8 cellular contexts compared by ENCODE assay signal in genomic region chr17:75182569-75183436, GRCh38. TPM values are rescaled to one million over a fixed set of nuclear protein-coding genes. Genes with fewer than 3 reads are reported as not detected.
DNase-seq lines count a peak whose midpoint lies in the region; ATAC-seq and TF ChIP-seq lines count a peak whose summit lies in the region.

Gene SUMO2, minus strand, starts transcription at chr17:75182959. Its CDS starts 125 bp downstream, at chr17:75182834.

- TF ChIP-seq CTCF in PC-3 (conservative IDR thresholded peaks at IDR 0.05; ENCODE audit: low read depth, low read length) = no peak

- peak within 1 kb of the TSS; percentile 95 for H3K4me3 Mint-ChIP-seq in activated T-cell treated with anti-CD3 and anti-CD28 coated beads, Interleukin-2, amount 50 U/mL, for 24 hours

- no peaks in the 10 kb centered on the region for H3K9me2 ChIP-seq in PC-3 (replicated peaks; ENCODE audit: low read length)

- no peaks in the 10 kb centered on the region for H3K9me3 Mint-ChIP-seq in activated T-cell treated with anti-CD3 and anti-CD28 coated beads, Interleukin-2, amount 50 U/mL, for 24 hours

- H3K9ac ChIP-seq in PC-3 (ENCODE audit: low read length) (peak within 1 kb of the TSS; percentile 96), muscle layer of colon (ENCODE audit: low read length) (peak within 1 kb of the TSS; percentile 63)

- H3K4me3 ChIP-seq in Jurkat, Clone E6-1 (ENCODE audit: low read length) = peak within 1 kb of the TSS; percentile 75
- H3K4me3 ChIP-seq in PC-3 (ENCODE audit: low read length) (peak within 1 kb of the TSS; percentile 97), esophagus (ENCODE audit: low read depth in 1 of 2, low read length in 2 of 2) (peak within 1 kb of the TSS; percentile 93 to 97), muscle layer of colon (ENCODE audit: low read depth in 1 of 2, low read length in 2 of 2) (peak within 1 kb of the TSS; percentile 76 to 98)

- H3K4me1 Mint-ChIP-seq in activated T-cell treated with anti-CD3 and anti-CD28 coated beads, Interleukin-2, amount 50 U/mL, for 24 hours (ENCODE audit: low read depth) = peaks cover 41% of the 10 kb centered on the region

- peak within 1 kb of the TSS; percentile 83 for H3K4me2 ChIP-seq in PC-3 (ENCODE audit: low read length)

- H2AFZ ChIP-seq in PC-3 (ENCODE audit: low read length) = peak within 1 kb of the TSS; percentile 69

- peaks cover 57% of the 10 kb centered on the region for H3K79me2 ChIP-seq in PC-3 (ENCODE audit: low read length)

- POLR2A ChIA-PET in PC-3 (lab: Charles Lee; ENCODE audit: unreplicated experiment) = interaction anchor here (0.6 kb wide), 2 partner anchors 38 to 135 kb away, joined by 4 to 12 read pairs; no protein-coding TSS in a partner anchor

- CTCF ChIA-PET in PC-3 (lab: Charles Lee) = interaction anchor here (0.5 to 1.0 kb wide), 2 partner anchors 19 kb away, joined by 3 to 5 read pairs; no protein-coding TSS in a partner anchor

- no TSS peak for BruUV-seq in PC-3 (replicated peaks; lab: Mats Ljungman, UMichigan)

- H3K27ac ChIP-seq in PC-3 (ENCODE audit: low read length) (peak within 1 kb of the TSS; percentile 83), esophagus (ENCODE audit: low read depth in 2 of 2, low read length in 1 of 2) (peak within 1 kb of the TSS; percentile 94 to 99), muscle layer of colon (ENCODE audit: low read depth, low read length) (peak within 1 kb of the TSS; percentile 95)

- peak; percentile 99 for DNase-seq in DMS53 (lab: John Stamatoyannopoulos, UW)
- DNase-seq in Jurkat, Clone E6-1 (ENCODE audit: low read depth, low spot score) = peak; percentile 95
- DNase-seq in PC-3 = peak; percentile 99
- peak; percentile 98 for DNase-seq in activated T-cell treated with anti-CD3 and anti-CD28 coated beads, Interleukin-2, amount 50 U/mL, for 24 hours
- DNase-seq in stimulated activated CD8-positive, alpha-beta memory T cell treated with anti-CD3 and anti-CD28 coated beads, Interleukin-7, amount 100 ng/mL, for 1 hour (ENCODE audit: low read depth in 2 of 2) = peak; percentile 92 to 94

- H3K27me3 ChIP-seq in PC-3 (ENCODE audit: low read length) (no peaks in the 10 kb centered on the region), esophagus (ENCODE audit: control insufficient read depth in 1 of 2, insufficient read depth in 2 of 2, low read length in 2 of 2) (no peaks in the 10 kb centered on the region), muscle layer of colon (ENCODE audit: control insufficient read depth in 1 of 2, insufficient read depth in 2 of 2, low read length in 2 of 2) (no peaks in the 10 kb centered on the region)

- WGBS in esophagus, 2 donors = 1% methylated on average over 78 to 92 of the region's 92 CpGs

- H3F3A ChIP-seq in PC-3 (ENCODE audit: low read length, unreplicated experiment) = no peaks in the 10 kb centered on the region

- H3K27me3 Mint-ChIP-seq in activated T-cell treated with anti-CD3 and anti-CD28 coated beads, Interleukin-2, amount 50 U/mL, for 24 hours = no peaks in the 10 kb centered on the region

- peaks cover 43% of the 10 kb centered on the region for H3K36me3 Mint-ChIP-seq in activated T-cell treated with anti-CD3 and anti-CD28 coated beads, Interleukin-2, amount 50 U/mL, for 24 hours (ENCODE audit: low read depth)

- ATAC-seq in GM21619 (IDR thresholded peaks at IDR 0.05; ENCODE audit: unreplicated experiment) (peak; percentile 75), PC-3 (peak; percentile 89)

- no peaks in the 10 kb centered on the region for H3K9me3 ChIP-seq in PC-3 (ENCODE audit: low read length)
- H3K9me3 ChIP-seq in esophagus (ENCODE audit: control insufficient read depth in 2 of 2, insufficient read depth in 1 of 2, low read depth in 1 of 2, low read length in 1 of 2) = no peaks in the 10 kb centered on the region
- no peaks in the 10 kb centered on the region for H3K9me3 ChIP-seq in muscle layer of colon (ENCODE audit: low read length)

- peaks cover 38% of the 10 kb centered on the region for H4K20me1 ChIP-seq in PC-3 (ENCODE audit: low read length)

- intact Hi-C loops in PC-3 (cut with micrococcal nuclease) = no loop called here

- H3K36me3 ChIP-seq in PC-3 (ENCODE audit: low read depth, low read length) = peaks cover 27% of the 10 kb centered on the region
- H3K36me3 ChIP-seq in esophagus (ENCODE audit: control insufficient read depth in 2 of 2, insufficient read depth in 2 of 2, low read length in 1 of 2) = peaks cover 0 to 5% of the 10 kb centered on the region in 2 donors
- peaks cover 10% of the 10 kb centered on the region for H3K36me3 ChIP-seq in muscle layer of colon (ENCODE audit: insufficient read depth, low read length)

- peaks cover 25% of the 10 kb centered on the region for H3K4me1 ChIP-seq in PC-3 (ENCODE audit: insufficient read depth, low read length)
- no peaks in the 10 kb centered on the region for H3K4me1 ChIP-seq in esophagus (ENCODE audit: control insufficient read depth in 2 of 2, insufficient read depth in 2 of 2, low read length in 1 of 2)
- H3K4me1 ChIP-seq in muscle layer of colon (ENCODE audit: insufficient read depth, low read length) = peaks cover 14% of the 10 kb centered on the region

- H3K27ac Mint-ChIP-seq in activated T-cell treated with anti-CD3 and anti-CD28 coated beads, Interleukin-2, amount 50 U/mL, for 24 hours = peak within 1 kb of the TSS; percentile 96

RNA-seq across cellular contexts. Expression of gene SUMO2, which starts in this region (rescaled TPM):
- polyA plus RNA-seq in Jurkat, Clone E6-1 (2012; ENCODE audit: insufficient read depth, insufficient read length) = 1,003 TPM
- 244 and 282 TPM in 2 replicates for total RNA-seq in PC-3 (2014; rRNA removed)
- polyA plus RNA-seq in esophagus = 10 to 100 TPM; 68.8 to 76.0 TPM

Comparison
In these comparisons a context has a peak if more than half of its experiments do, and no peak if none do; other contexts are left out.
1. Peak in every context shown above with its lines: DNase-seq, ATAC-seq, H3K4me3 ChIP-seq and H3K27ac ChIP-seq.